ENCODE assay signal across 7 cellular contexts in the genomic region with DNA sequence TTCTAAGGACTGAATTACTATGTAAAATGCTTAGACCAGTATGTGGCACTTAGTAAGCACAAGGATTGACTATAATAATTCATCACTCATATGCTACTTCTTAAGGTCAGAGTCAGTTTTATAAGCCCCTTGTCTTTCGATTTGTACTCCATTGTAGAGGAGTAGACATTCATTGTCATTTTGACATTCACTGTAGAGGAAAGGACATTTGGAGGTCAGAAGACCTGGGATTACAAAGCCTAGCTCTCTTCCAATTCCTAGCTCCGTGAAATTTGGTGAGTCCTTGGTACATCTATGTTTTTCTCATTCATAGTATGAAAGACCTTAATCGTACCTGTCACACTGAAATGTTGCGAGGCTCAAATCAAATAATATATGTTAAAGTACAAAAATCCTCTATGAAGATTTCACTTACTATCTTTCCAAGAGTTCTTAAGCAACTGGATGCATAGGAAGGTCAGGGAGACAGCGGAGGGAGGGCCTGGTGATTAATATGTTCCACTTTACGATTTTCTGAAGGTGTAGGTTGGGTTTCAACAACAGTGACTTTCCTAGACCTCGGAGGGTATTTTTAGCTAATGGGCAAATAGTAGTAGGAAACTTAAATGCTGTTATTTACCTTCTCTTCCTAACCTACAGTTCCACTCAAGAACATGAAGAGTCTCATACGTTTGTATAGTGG. TPM values are rescaled to one million over a fixed set of nuclear protein-coding genes. Genes with fewer than 3 reads are reported as not detected.
DNase-seq lines count a peak whose midpoint lies in the region; ATAC-seq and TF ChIP-seq lines count a peak whose summit lies in the region.

No MANE protein-coding gene starts in this region.

- peak; percentile 13 for TF ChIP-seq POLR2A in GM18951 (IDR thresholded peaks at IDR 0.05; ENCODE audit: extremely low read depth, insufficient read depth, insufficient read length)
- no peak for TF ChIP-seq POLR2A in Peyer's patch (IDR thresholded peaks at IDR 0.05)

- DNase-seq in Peyer's patch: no peak
- peak; percentile 18 for DNase-seq in fibroblast of gingiva (ENCODE audit: low read depth)
- no peak for DNase-seq in GM13977 (ENCODE audit: low spot score)

- no peaks in the 10 kb centered on the region for H3K27me3 ChIP-seq in Peyer's patch
- H3K27me3 ChIP-seq in rectal smooth muscle tissue (ENCODE audit: control insufficient read depth, insufficient read depth, low read length): no peaks in the 10 kb centered on the region

- H3K4me1 ChIP-seq in Peyer's patch (peaks cover 0 to 18% (median 0%) of the 10 kb centered on the region in 4 donors), rectal smooth muscle tissue (ENCODE audit: control insufficient read depth, insufficient read depth, low read length) (peaks cover 4% of the 10 kb centered on the region)

- H3K9me3 ChIP-seq in Peyer's patch: no peaks in the 10 kb centered on the region

- peak overlapping the region; percentile 6 for H3K9ac ChIP-seq in rectal smooth muscle tissue (ENCODE audit: low read length)

- ATAC-seq in HG03097 (IDR thresholded peaks at IDR 0.05; ENCODE audit: low FRiP score, unreplicated experiment) (no peak), GM21381 (IDR thresholded peaks at IDR 0.05; ENCODE audit: unreplicated experiment) (no peak)

- H3K36me3 ChIP-seq in Peyer's patch: peaks cover 0 to 8% (median 0%) of the 10 kb centered on the region in 3 donors
- H3K36me3 ChIP-seq in rectal smooth muscle tissue (ENCODE audit: control insufficient read depth, insufficient read depth, low read length): no peaks in the 10 kb centered on the region

- H3K4me3 ChIP-seq in Peyer's patch (peak overlapping the region; percentile 80 to 94 (median 86)), rectal smooth muscle tissue (ENCODE audit: low read length) (peak overlapping the region; percentile 99)

- peak overlapping the region in 1 of 4 donors; percentile 85 for H3K27ac ChIP-seq in Peyer's patch
- H3K27ac ChIP-seq in rectal smooth muscle tissue (ENCODE audit: low read depth, low read length): no peak overlapping the region

- in situ Hi-C loops in GM18951 (cut with MboI; ENCODE audit: low sequenced_read_pairs, unreplicated experiment) (no loop called here), GM13977 (cut with MboI; ENCODE audit: low pct_unique_long_range_greater_than_20kb, low sequenced_read_pairs, unreplicated experiment) (no loop called here)

- TF ChIP-seq CTCF in Peyer's patch (IDR thresholded peaks at IDR 0.05) (no peak), GM13977 (IDR thresholded peaks at IDR 0.05; ENCODE audit: extremely low read depth, insufficient read depth, missing control alignments) (no peak)

RNA-seq across cellular contexts. Expression of gene EMSY, which starts 1.4 kb away (rescaled TPM):
- 10 to 100 TPM; 27.6 to 36.5 (median 32.0) TPM for total RNA-seq in Peyer's patch
